1 cellular context compared by ENCODE assay signal in the genomic region with DNA sequence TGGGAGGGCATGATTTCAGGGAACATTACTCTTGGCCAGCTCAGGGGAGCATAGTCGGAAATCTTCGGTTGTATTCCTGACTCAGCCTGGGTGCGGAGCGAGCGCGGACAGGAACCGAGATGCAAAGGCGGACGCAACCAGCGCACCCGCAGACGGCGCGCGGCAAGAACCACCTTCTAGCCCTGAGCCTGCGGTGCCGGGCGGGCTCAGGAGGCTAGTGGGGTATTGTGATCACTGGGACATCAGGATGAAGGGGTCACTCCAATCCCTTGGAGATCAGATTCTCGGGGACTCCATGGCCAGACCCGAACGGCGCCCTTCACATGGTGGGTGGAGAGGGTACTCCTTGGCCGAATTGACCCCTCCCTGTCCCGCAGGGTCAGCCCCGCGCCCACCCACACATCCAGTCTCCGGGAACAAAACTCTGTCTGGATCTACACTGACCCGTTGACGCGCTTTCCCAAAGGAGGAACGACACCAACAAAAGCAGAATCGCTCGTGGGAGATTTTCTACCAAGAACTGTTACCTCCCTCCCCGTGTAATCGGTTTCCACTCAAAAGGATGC.
TF ChIP-seq lines count a peak whose summit lies in the region.

No MANE protein-coding gene starts in this region.

TF ChIP-seq in A549, 52 proteins besides CTCF, POLR2A, EP300 and RAD21 (continued from another document):
- TF ChIP-seq, protein P1, sequence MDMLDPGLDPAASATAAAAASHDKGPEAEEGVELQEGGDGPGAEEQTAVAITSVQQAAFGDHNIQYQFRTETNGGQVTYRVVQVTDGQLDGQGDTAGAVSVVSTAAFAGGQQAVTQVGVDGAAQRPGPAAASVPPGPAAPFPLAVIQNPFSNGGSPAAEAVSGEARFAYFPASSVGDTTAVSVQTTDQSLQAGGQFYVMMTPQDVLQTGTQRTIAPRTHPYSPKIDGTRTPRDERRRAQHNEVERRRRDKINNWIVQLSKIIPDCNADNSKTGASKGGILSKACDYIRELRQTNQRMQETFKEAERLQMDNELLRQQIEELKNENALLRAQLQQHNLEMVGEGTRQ (IDR thresholded peaks at IDR 0.05): no peak
- TF ChIP-seq CEBPB (IDR thresholded peaks at IDR 0.05): no peak
- TF ChIP-seq RCOR1 (IDR thresholded peaks at IDR 0.05; ENCODE audit: low read depth, low read length): no peak
- no peak for TF ChIP-seq HOXA7 (CRISPR knock-in tag; IDR thresholded peaks at IDR 0.05)
- no peak for TF ChIP-seq RFX5 (IDR thresholded peaks at IDR 0.05)
